9 cellular contexts compared by ENCODE assay signal in genomic region chr9:114382951-114383865, GRCh38. TPM values are rescaled to one million over a fixed set of nuclear protein-coding genes. Genes with fewer than 3 reads are reported as not detected.
DNase-seq lines count a peak whose midpoint lies in the region; ATAC-seq and TF ChIP-seq lines count a peak whose summit lies in the region.
"Had no signal": no experiment of that assay in that cellular context is flagged by ENCODE, and none has a peak within 500 bp of the region (broad histone marks: within the 10 kb centered on the region; RNA-seq: fewer than 3 reads in every experiment).

No MANE protein-coding gene starts in this region.

- ATAC-seq in GM19351 (IDR thresholded peaks at IDR 0.05; ENCODE audit: unreplicated experiment) (no peak), HG03457 (IDR thresholded peaks at IDR 0.05; ENCODE audit: unreplicated experiment) (no peak), HG02763 (IDR thresholded peaks at IDR 0.05; ENCODE audit: unreplicated experiment) (no peak)

- peak overlapping the region; percentile 86 for H3K27ac ChIP-seq in layer of hippocampus (ENCODE audit: low read depth, low read length)

- in situ Hi-C loops in SK-MEL-5 (cut with HindIII; ENCODE audit: low pct_unique_long_range_greater_than_20kb, low sequenced_read_pairs): no loop called here

- peak; percentile 53 for TF ChIP-seq POLR2A in GM19099 (IDR thresholded peaks at IDR 0.05; ENCODE audit: extremely low read depth, insufficient read length, low read depth)

- no peaks in the 10 kb centered on the region for H3K27me3 ChIP-seq in layer of hippocampus (ENCODE audit: control insufficient read depth, insufficient read depth, low read length)

- DNase-seq in SK-MEL-5 (ENCODE audit: low read depth, low spot score): peak; percentile 90
- DNase-seq in activated naive CD8-positive, alpha-beta T cell treated with anti-CD3 and anti-CD28 coated beads, Interleukin-2, amount 50 U/mL, for 16 hours (ENCODE audit: low read depth, low spot score): peak; percentile 52
- peak; percentile 39 to 55 (median 46) for DNase-seq in stimulated activated CD4-positive, alpha-beta T cell treated with anti-CD3 and anti-CD28 coated beads, TNF-alpha, amount 100 ng/mL, for 4 hours (ENCODE audit: low read depth in 3 of 3)

RNA-seq across cellular contexts. Expression of gene AKNA, which starts 4.6 kb away (rescaled TPM):
- total RNA-seq in SK-MEL-5 (2014; rRNA removed; shearing (Covaris generic)): 5.5 and 6.0 TPM in 2 replicates
- polyA plus RNA-seq in SK-MEL-5 (2015; cell fraction: cytosol; rRNA removed): 24.1 and 27.8 TPM in 2 replicates
- polyA plus RNA-seq in SK-MEL-5 (2015; cell fraction: nucleus; rRNA removed): 22.0 and 33.7 TPM in 2 replicates

RNA-seq across cellular contexts. Expression of gene ORM2, which starts 53.5 kb away (rescaled TPM):
- total RNA-seq in SK-MEL-5 (2014; rRNA removed; shearing (Covaris generic)): not detected in 2 replicates
- polyA plus RNA-seq in SK-MEL-5 (2015; cell fraction: cytosol; rRNA removed): not detected in 2 replicates
- not detected in 2 replicates for polyA plus RNA-seq in SK-MEL-5 (2015; cell fraction: nucleus; rRNA removed)
- total RNA-seq: bronchial epithelial cell had no signal
